In the genomic region with DNA sequence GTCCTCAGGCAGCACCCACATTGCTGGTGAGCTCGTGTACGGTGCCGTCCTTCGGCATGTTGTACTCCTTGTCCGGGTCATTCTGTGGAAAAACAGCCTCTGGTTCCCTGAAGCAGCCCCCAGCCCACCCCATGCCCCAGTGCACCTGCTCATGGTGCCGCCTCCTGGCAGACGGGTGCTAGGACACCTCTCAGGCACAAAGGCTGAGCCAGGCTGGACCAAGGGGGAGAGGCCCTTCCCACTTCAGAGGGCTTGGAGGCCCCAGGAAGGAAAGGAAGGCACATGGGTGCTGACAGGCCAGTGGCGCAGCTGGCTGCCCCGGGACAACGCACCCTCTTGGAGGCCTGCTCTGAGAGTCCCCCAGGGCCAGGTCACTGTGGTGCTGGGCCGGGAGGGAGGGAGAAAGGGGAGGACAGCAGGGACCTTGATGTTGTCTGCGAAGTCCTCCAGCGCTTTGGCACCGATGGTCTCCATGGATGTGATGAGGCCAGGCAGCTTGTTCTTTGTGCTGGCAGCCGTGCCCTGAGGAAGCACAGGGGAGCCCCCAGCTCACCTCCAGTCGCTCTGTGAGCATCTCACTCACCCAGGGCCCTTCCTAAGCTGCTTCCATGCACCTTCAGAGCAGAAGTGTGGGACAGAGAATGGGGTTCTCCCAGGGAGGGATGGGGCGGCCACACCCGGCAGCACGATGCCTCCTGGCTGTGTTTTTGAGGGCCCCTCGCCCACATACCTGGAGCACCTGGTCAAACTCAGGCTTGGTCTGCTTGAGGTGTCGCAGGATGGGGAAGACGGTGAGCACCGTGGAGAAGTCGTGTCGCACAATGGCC, we compare ENCODE assay signal across 1 cellular context.
TF ChIP-seq lines count a peak whose summit lies in the region.

No MANE protein-coding gene starts in this region.

TF ChIP-seq in IMR-90, 13 proteins besides CTCF, POLR2A, EP300 and RAD21:
- TF ChIP-seq MAZ (IDR thresholded peaks at IDR 0.05; ENCODE audit: borderline replicate concordance, low read depth, low read length) (no peak), MXI1 (IDR thresholded peaks at IDR 0.05; ENCODE audit: borderline replicate concordance, low read depth, low read length) (no peak), NFE2L2 (IDR thresholded peaks at IDR 0.05; ENCODE audit: low read depth, low read length) (no peak), RFX5 (IDR thresholded peaks at IDR 0.05; ENCODE audit: low read depth, low read length) (no peak), CEBPB (IDR thresholded peaks at IDR 0.05; ENCODE audit: low read depth, low read length) (no peak), FOS (IDR thresholded peaks at IDR 0.05; ENCODE audit: low read depth, low read length) (no peak), BHLHE40 (IDR thresholded peaks at IDR 0.05; ENCODE audit: low read depth, low read length) (no peak), CHD1 (IDR thresholded peaks at IDR 0.05; ENCODE audit: low read depth, low read length) (no peak), SMC3 (IDR thresholded peaks at IDR 0.05; ENCODE audit: low read depth, low read length) (no peak), MAFK (IDR thresholded peaks at IDR 0.05; ENCODE audit: low read depth, low read length) (no peak), RCOR1 (IDR thresholded peaks at IDR 0.05; ENCODE audit: insufficient replicate concordance, low read length) (no peak)
- TF ChIP-seq, protein P1, sequence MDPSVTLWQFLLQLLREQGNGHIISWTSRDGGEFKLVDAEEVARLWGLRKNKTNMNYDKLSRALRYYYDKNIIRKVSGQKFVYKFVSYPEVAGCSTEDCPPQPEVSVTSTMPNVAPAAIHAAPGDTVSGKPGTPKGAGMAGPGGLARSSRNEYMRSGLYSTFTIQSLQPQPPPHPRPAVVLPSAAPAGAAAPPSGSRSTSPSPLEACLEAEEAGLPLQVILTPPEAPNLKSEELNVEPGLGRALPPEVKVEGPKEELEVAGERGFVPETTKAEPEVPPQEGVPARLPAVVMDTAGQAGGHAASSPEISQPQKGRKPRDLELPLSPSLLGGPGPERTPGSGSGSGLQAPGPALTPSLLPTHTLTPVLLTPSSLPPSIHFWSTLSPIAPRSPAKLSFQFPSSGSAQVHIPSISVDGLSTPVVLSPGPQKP (IDR thresholded peaks at IDR 0.05; ENCODE audit: borderline replicate concordance, low read depth, low read length), result no peak
- TF ChIP-seq, protein P2, sequence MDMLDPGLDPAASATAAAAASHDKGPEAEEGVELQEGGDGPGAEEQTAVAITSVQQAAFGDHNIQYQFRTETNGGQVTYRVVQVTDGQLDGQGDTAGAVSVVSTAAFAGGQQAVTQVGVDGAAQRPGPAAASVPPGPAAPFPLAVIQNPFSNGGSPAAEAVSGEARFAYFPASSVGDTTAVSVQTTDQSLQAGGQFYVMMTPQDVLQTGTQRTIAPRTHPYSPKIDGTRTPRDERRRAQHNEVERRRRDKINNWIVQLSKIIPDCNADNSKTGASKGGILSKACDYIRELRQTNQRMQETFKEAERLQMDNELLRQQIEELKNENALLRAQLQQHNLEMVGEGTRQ (IDR thresholded peaks at IDR 0.05; ENCODE audit: low read depth, low read length), result no peak
